ENCODE assay signal across 25 cellular contexts in the genomic region with DNA sequence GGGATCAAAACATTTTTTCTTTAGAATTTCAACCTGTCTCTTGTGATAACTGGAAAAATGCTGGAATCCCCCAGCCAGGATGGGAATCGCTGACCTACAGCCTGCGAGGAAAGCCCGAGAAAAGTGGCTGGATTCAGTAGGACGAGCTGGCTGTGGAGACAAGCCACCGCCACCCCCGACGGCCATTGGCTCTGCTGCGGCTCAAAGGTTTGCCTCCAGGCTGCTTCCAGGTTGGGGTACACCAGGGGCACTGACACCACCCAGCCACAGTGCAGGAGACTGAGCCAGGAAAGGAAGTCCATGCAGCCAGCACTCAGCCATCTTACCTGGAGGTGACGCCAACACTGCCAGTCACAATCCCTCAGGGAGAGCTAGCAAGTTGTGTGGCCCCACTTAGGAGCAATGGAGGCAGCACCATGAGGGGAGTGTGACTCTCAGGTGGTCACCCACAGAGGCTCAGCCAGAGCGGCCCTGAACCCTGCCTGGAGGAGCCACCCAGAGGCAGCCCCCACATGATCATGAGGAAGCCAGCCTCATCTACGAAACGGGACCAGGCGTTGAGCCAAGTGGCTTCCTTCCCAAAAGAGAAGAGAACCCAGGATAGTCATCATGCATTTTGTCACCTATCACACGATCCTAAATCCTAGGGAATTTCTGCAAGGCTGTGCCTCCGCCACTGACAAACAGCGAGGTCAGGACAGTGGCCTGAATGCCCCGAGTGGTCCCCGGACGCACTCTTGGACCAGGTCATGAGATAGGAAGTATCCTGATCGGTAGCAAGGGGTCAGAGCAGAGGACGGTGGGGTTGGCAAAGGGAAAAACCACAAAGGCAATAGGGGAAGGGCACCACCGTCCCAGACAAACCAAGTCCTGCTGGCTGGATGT.
"Had no signal": no experiment of that assay in that cellular context is flagged by ENCODE, and none has a peak within 500 bp of the region (broad histone marks: within the 10 kb centered on the region; RNA-seq: fewer than 3 reads in every experiment).

No MANE protein-coding gene starts in this region.

- H3K27ac ChIP-seq: neutrophil, pancreas, prostate gland, sigmoid colon, stomach, thoracic aorta, thyroid gland, tibial nerve, upper lobe of left lung, uterus had no signal

- H3K36me3 ChIP-seq: neural progenitor cell, neutrophil, pancreas, prostate gland, stomach, thoracic aorta, thyroid gland, tibial nerve, upper lobe of left lung, uterus had no signal

- DNase-seq: naive thymus-derived CD4-positive, alpha-beta T cell; natural killer cell; nucleus accumbens; retina; right cardiac atrium; sigmoid colon; small intestine; stimulated activated CD4-positive, alpha-beta T cell treated with anti-CD3 and anti-CD28 coated beads, Interleukin-15, amount 100 ng/mL, for 24 hours; stimulated activated CD4-positive, alpha-beta T cell treated with anti-CD3 and anti-CD28 coated beads, Interleukin-2, amount 100 ng/mL, for 24 hours; stimulated activated CD4-positive, alpha-beta T cell treated with anti-CD3 and anti-CD28 coated beads, Interleukin-2, amount 100 ng/mL, for 48 hours; stimulated activated CD4-positive, alpha-beta T cell treated with anti-CD3 and anti-CD28 coated beads, Interleukin-4, amount 100 ng/mL, for 24 hours; stimulated activated naive B cell treated with anti-CD40 and anti-IgM and Interleukin-4, amounts not matched to agents 10 μg/mL and 1 μg/mL and 100 μg/mL, for 72 hours; stimulated activated naive CD4-positive, alpha-beta T cell treated with Interleukin-2 at 50 U/mL for 16 hours; stomach; thyroid gland; trophoblast cell; uterus had no signal

- H2AFZ ChIP-seq: neural progenitor cell had no signal

- FAIRE-seq: pancreas, small intestine had no signal

- ATAC-seq: naive thymus-derived CD4-positive, alpha-beta T cell; natural killer cell; pancreas; right cardiac atrium; stimulated activated effector memory CD8-positive, alpha-beta T cell treated with anti-CD3 and anti-CD28 coated beads, Interleukin-12 subunit alpha, Interleukin-12 subunit beta, amount 100 ng/mL, for 72 hours; stimulated activated naive B cell treated with anti-CD40 and anti-IgM and Interleukin-4, amounts not matched to agents 10 μg/mL and 1 μg/mL and 100 μg/mL, for 72 hours had no signal

- H3K9me3 ChIP-seq: neutrophil, pancreas, prostate gland, sigmoid colon, stomach, thoracic aorta, thyroid gland, tibial nerve, upper lobe of left lung, uterus had no signal

- H3K4me1 ChIP-seq: pancreas, prostate gland, stomach, thyroid gland, tibial nerve, upper lobe of left lung, uterus had no signal

- H3K27me3 ChIP-seq: neural progenitor cell, pancreas, sigmoid colon, thyroid gland, upper lobe of left lung, uterus had no signal

- H3K4me3 ChIP-seq: neural progenitor cell, pancreas, prostate gland, sigmoid colon, stomach, thoracic aorta, thyroid gland, tibial nerve, upper lobe of left lung, uterus had no signal

- H3K9ac ChIP-seq: neural progenitor cell had no signal
